Comparison of ENCODE assay signal across 8 cellular contexts in the genomic region with DNA sequence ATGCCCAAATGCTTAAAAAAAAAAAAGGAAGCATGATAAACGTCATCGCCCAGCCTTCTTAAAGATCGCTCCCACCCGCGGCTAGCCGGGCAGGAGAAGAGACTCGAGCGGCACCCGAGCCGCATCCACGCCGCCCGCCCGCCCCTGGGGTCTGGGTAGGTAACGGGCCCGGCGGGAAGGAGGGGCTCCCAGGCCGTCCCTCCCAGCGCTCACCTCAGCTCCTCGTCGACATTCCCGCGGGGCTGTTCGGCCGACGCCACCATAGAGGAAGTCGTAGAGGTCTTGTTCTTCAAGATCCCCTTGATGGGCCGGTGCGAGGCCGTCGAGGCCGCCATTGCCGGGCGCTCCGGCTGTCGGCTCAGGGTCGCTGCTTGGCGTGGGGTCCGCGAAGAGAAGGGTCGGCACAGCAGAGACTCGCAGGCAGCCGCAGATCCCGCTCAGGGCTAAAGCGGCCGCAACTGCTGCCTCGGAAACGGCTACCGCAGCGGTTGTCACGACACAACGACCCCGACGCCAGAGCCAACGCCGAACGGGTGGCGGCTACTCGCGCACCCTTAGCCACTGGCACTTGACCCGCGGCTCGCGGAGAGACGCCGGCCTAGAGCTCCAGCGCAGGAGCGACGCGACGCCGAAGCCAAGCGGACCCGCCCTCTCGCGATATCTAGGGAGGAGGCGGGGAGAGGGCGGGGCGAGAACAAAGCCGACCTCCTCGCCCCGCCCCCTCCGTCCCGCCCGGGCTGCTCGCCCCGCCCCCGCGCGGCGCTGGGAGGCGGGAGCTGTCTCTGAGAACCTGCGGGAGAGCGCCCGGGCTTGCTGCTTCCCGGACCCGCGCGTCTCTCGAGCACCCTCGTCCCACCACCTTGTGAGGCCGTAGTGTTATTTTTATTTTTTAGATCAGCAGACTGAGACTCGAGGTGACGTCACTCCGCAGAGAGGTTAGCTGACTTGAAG. TPM values are rescaled to one million over a fixed set of nuclear protein-coding genes. Genes with fewer than 3 reads are reported as not detected.
A peak's percentile ranks its signal among the peaks of the same experiment; 100 is the strongest.
DNase-seq lines count a peak whose midpoint lies in the region; ATAC-seq lines count a peak whose summit lies in the region.

A gene (minus strand): TSS at position 635 of the 951 bp plus-strand sequence. CDS start 300 bp downstream, at position 335.

- peak within 1 kb of the TSS in 1 of 2 experiments; percentile 99 for H3K23ac ChIP-seq in mesenchymal stem cell (ENCODE audit: low read length in 2 of 2)

- H3K4me3 ChIP-seq in CD8-positive, alpha-beta memory T cell (ENCODE audit: low read length), result peak within 1 kb of the TSS; percentile 85
- peak within 1 kb of the TSS; percentile 98 for H3K4me3 ChIP-seq in effector memory CD4-positive, alpha-beta T cell (ENCODE audit: insufficient read depth, low read depth, low read length, poor library complexity, severe bottlenecking)
- peak within 1 kb of the TSS; percentile 94 for H3K4me3 ChIP-seq in mesenchymal stem cell (ENCODE audit: insufficient read depth in 1 of 2, low read depth in 1 of 2, low read length in 2 of 2)

- peak within 1 kb of the TSS; percentile 84 to 99 (median 95) for H3K27ac Mint-ChIP-seq in CD8-positive, alpha-beta memory T cell

- H4K8ac ChIP-seq in mesenchymal stem cell (ENCODE audit: low read length), result peak within 1 kb of the TSS; percentile 92

- peak within 1 kb of the TSS; percentile 42 for H2BK120ac ChIP-seq in mesenchymal stem cell (ENCODE audit: low read depth, low read length)

- peak; percentile 38 for ATAC-seq in GM19468 (IDR thresholded peaks at IDR 0.05; ENCODE audit: extremely low read depth, unreplicated experiment)

- H3K4me3 Mint-ChIP-seq in CD8-positive, alpha-beta memory T cell, result peak within 1 kb of the TSS; percentile 85 to 98 (median 95)

- H3K9me3 ChIP-seq in CD8-positive, alpha-beta memory T cell (ENCODE audit: low read length), result no peaks in the 10 kb centered on the region
- no peaks in the 10 kb centered on the region for H3K9me3 ChIP-seq in effector memory CD4-positive, alpha-beta T cell (ENCODE audit: control insufficient read depth, low read length)
- no peaks in the 10 kb centered on the region for H3K9me3 ChIP-seq in mesenchymal stem cell (ENCODE audit: control insufficient read depth, low read length)

- peak within 1 kb of the TSS; percentile 18 to 89 for H2BK12ac ChIP-seq in mesenchymal stem cell (ENCODE audit: low read length in 2 of 2)

- no peaks in the 10 kb centered on the region for H3K9me3 Mint-ChIP-seq in CD8-positive, alpha-beta memory T cell

- under 1% methylated on average over 103 of the region's 105 CpGs for WGBS in mesenchymal stem cell

- peak within 1 kb of the TSS; percentile 71 for H2BK5ac ChIP-seq in mesenchymal stem cell (ENCODE audit: low read depth, low read length, poor library complexity, severe bottlenecking)

- peak within 1 kb of the TSS; percentile 53 for H4K91ac ChIP-seq in mesenchymal stem cell (ENCODE audit: low read length)

- H2AFZ ChIP-seq in mesenchymal stem cell (ENCODE audit: low read depth, low read length), result peak within 1 kb of the TSS; percentile 95

- H3K27me3 ChIP-seq in CD8-positive, alpha-beta memory T cell (ENCODE audit: insufficient read depth, low read length, poor library complexity, severe bottlenecking), result no peaks in the 10 kb centered on the region
- H3K27me3 ChIP-seq in effector memory CD4-positive, alpha-beta T cell (replicated peaks; ENCODE audit: control insufficient read depth, insufficient read depth, low read length, poor library complexity, severe bottlenecking), result no peaks in the 10 kb centered on the region
- H3K27me3 ChIP-seq in mesenchymal stem cell (ENCODE audit: control insufficient read depth in 1 of 2, insufficient read depth in 1 of 2, low read length in 2 of 2), result no peaks in the 10 kb centered on the region

- peak within 1 kb of the TSS in 1 of 2 experiments; percentile 91 for H3K14ac ChIP-seq in mesenchymal stem cell (ENCODE audit: low read length in 2 of 2)

- POLR2A ChIA-PET in CD8-positive, alpha-beta memory T cell (lab: Charles Lee), result interaction anchor here (0.5 to 3.9 kb wide), 14 partner anchors 8 to 856 kb away, joined by 3 to 36 read pairs (median 4); a partner anchor contains a TSS

- H3K4ac ChIP-seq in mesenchymal stem cell (ENCODE audit: low read depth in 1 of 2, low read length in 2 of 2), result peak within 1 kb of the TSS; percentile 64 to 80

- CTCF ChIA-PET in CD8-positive, alpha-beta memory T cell (lab: Charles Lee), result interaction anchor here (0.6 to 3.8 kb wide), 15 partner anchors 9 to 307 kb away, joined by 3 to 24 read pairs (median 3); a partner anchor contains a TSS

- H3K9ac ChIP-seq in mesenchymal stem cell (ENCODE audit: low read length), result peak within 1 kb of the TSS; percentile 96

- peak within 1 kb of the TSS; percentile 88 for H3K27ac ChIP-seq in CD8-positive, alpha-beta memory T cell (ENCODE audit: low read depth, low read length)
- H3K27ac ChIP-seq in effector memory CD4-positive, alpha-beta T cell (ENCODE audit: insufficient read depth, low read length, poor library complexity, severe bottlenecking), result peak within 1 kb of the TSS; percentile 98
- peak within 1 kb of the TSS; percentile 70 for H3K27ac ChIP-seq in mesenchymal stem cell (ENCODE audit: low read length, poor library complexity, severe bottlenecking)

- H3K36me3 Mint-ChIP-seq in CD8-positive, alpha-beta memory T cell, result peaks cover 0 to 41% (median 4%) of the 10 kb centered on the region in 3 donors

- H2BK15ac ChIP-seq in mesenchymal stem cell (ENCODE audit: low read depth, poor library complexity, severe bottlenecking), result peak within 1 kb of the TSS; percentile 82

- H3K4me1 ChIP-seq in CD8-positive, alpha-beta memory T cell (ENCODE audit: insufficient read depth, low read length), result peaks cover 71% of the 10 kb centered on the region
- peaks cover 53% of the 10 kb centered on the region for H3K4me1 ChIP-seq in effector memory CD4-positive, alpha-beta T cell (ENCODE audit: control insufficient read depth, insufficient read depth, low read length, poor library complexity, severe bottlenecking)
- H3K4me1 ChIP-seq in mesenchymal stem cell (ENCODE audit: control insufficient read depth, insufficient read depth, low read depth, low read length), result peaks cover 14% of the 10 kb centered on the region

- no peaks in the 10 kb centered on the region for H3K27me3 Mint-ChIP-seq in CD8-positive, alpha-beta memory T cell

- H3K4me2 ChIP-seq in mesenchymal stem cell (ENCODE audit: low read length, poor library complexity, severe bottlenecking), result peak within 1 kb of the TSS; percentile 68

- H2AK5ac ChIP-seq in mesenchymal stem cell (ENCODE audit: low read length, severe bottlenecking), result no peak within 1 kb of the TSS

- peaks cover 15% of the 10 kb centered on the region for H3K79me1 ChIP-seq in mesenchymal stem cell (replicated peaks; ENCODE audit: low read length, poor library complexity, severe bottlenecking)

- H3K36me3 ChIP-seq in CD8-positive, alpha-beta memory T cell (ENCODE audit: insufficient read depth, low read length), result no peaks in the 10 kb centered on the region
- H3K36me3 ChIP-seq in effector memory CD4-positive, alpha-beta T cell (ENCODE audit: control insufficient read depth, insufficient read depth, low read length), result no peaks in the 10 kb centered on the region
- peaks cover 0 to 3% of the 10 kb centered on the region in 2 experiments for H3K36me3 ChIP-seq in mesenchymal stem cell (ENCODE audit: control insufficient read depth in 1 of 2, insufficient read depth in 2 of 2, low read depth in 1 of 2, low read length in 2 of 2)

- H3K4me1 Mint-ChIP-seq in CD8-positive, alpha-beta memory T cell, result peaks cover 75 to 82% (median 81%) of the 10 kb centered on the region in 3 donors

- H3K18ac ChIP-seq in mesenchymal stem cell (ENCODE audit: low read depth in 1 of 2, low read length in 2 of 2), result peak within 1 kb of the TSS; percentile 67 to 93

- peak; percentile 89 to 93 (median 92) for DNase-seq in CD8-positive, alpha-beta memory T cell
- peak; percentile 58 for DNase-seq in HS-5 (ENCODE audit: low read depth)
- peak; percentile 33 for DNase-seq in NK-92 (lab: John Stamatoyannopoulos, UW; ENCODE audit: unreplicated experiment)
- peak; percentile 78 to 80 for DNase-seq in activated CD8-positive, alpha-beta memory T cell treated with anti-CD3 and anti-CD28 coated beads for 4 hours (ENCODE audit: low read depth in 2 of 2)
- peak; percentile 84 to 89 (median 88) for DNase-seq in effector memory CD4-positive, alpha-beta T cell
- DNase-seq in mesenchymal stem cell, result peak; percentile 92
- DNase-seq in stimulated activated CD8-positive, alpha-beta memory T cell treated with anti-CD3 and anti-CD28 coated beads, Interleukin-12 subunit alpha, Interleukin-12 subunit beta, amount 100 ng/mL, for 24 hours (ENCODE audit: extremely low read depth), result peak; percentile 84

RNA-seq across cellular contexts. Expression of the gene that starts here (rescaled TPM):
- total RNA-seq in CD8-positive, alpha-beta memory T cell, result 100 to 1,000 TPM; 106 to 109 TPM
- 209 TPM for polyA plus RNA-seq in CD8-positive, alpha-beta memory T cell
- 22.1 TPM for polyA plus RNA-seq in mesenchymal stem cell (2013, experiment 1 of 2)
- 24.1 TPM for polyA plus RNA-seq in mesenchymal stem cell (2013, experiment 2 of 2)

Comparison
In these comparisons a context has a peak if more than half of its experiments do, and no peak if none do; other contexts are left out.
1. Peak in every context shown above with its lines: DNase-seq, ATAC-seq, H3K4me3 ChIP-seq and H3K27ac ChIP-seq.
2. DNase-seq: peak in every context shown above with its lines; median percentile 92 in CD8-positive, alpha-beta memory T cell; 92 in mesenchymal stem cell; 88 in effector memory CD4-positive, alpha-beta T cell; 84 in stimulated activated CD8-positive, alpha-beta memory T cell treated with anti-CD3 and anti-CD28 coated beads, Interleukin-12 subunit alpha, Interleukin-12 subunit beta, amount 100 ng/mL, for 24 hours; 79 in activated CD8-positive, alpha-beta memory T cell treated with anti-CD3 and anti-CD28 coated beads for 4 hours; 58 in HS-5; 33 in NK-92.